ENCODE assay signal across 1 cellular context in genomic region chr7:158616050-158616449, GRCh38.
TF ChIP-seq lines count a peak whose summit lies in the region.

No MANE protein-coding gene starts in this region.

TF ChIP-seq in GM23338, 12 proteins besides CTCF, POLR2A, EP300 and RAD21 (continued from another document):
- no peak for TF ChIP-seq ZNF462 (CRISPR knock-in tag; IDR thresholded peaks at IDR 0.05)
- TF ChIP-seq ZNF114 (CRISPR knock-in tag; IDR thresholded peaks at IDR 0.05) = no peak
